In the genomic region with DNA sequence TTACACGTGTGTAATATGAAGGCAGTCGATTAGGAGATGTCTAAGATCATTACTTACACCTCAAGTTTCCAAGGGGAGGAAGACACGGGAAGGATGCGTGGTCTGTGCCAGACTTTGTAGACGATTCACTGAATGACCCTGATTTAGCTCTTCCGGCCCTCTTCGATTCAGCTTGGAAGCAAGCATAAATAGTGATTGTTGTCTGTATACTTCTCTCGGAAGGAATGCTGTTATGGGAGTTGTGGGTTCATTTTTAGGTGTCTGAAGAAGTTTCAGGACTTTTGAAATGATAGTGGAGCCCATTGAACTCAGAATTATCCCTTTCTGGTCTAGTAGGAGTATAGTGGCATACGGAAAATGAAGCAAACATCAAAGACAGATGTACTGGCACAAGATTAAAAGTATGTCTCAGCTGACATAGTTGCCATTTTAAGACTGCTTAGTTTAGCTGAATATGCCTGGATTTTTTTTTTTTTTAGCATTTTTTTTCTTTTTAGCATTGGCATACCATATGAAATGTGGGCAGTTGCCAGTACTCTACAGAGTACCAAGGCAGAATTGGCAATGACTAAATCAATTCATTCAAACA, we compare ENCODE assay signal across 8 cellular contexts. TPM values are rescaled to one million over a fixed set of nuclear protein-coding genes. Genes with fewer than 3 reads are reported as not detected.
DNase-seq lines count a peak whose midpoint lies in the region; ATAC-seq and TF ChIP-seq lines count a peak whose summit lies in the region.

No MANE protein-coding gene starts in this region.

- H3K4me1 ChIP-seq in mesodermal cell (ENCODE audit: control insufficient read depth, insufficient read depth, low read length, poor library complexity, severe bottlenecking) (peaks cover 6% of the 10 kb centered on the region), urinary bladder (ENCODE audit: insufficient read depth) (no peaks in the 10 kb centered on the region)

- H3K4me3 ChIP-seq in cardiac fibroblast (replicated peaks in 1 of 2; ENCODE audit: low read depth in 2 of 2, low read length in 2 of 2) (peak overlapping the region; percentile 91 to 94), mesodermal cell (ENCODE audit: extremely low read depth, insufficient read depth, low read length, poor library complexity, severe bottlenecking) (peak overlapping the region; percentile 88), urinary bladder (ENCODE audit: low read depth, low read length) (peak overlapping the region; percentile 97)

- peak; percentile 11 for ATAC-seq in HG02610 (IDR thresholded peaks at IDR 0.05; ENCODE audit: unreplicated experiment)

- WGBS in mesodermal cell (ENCODE audit: insufficient coverage in 2 of 2), 2 experiments: 3 to 8% methylated on average over 4 to 9 of the region's 9 CpGs
- 1% methylated on average over 9 of the region's 9 CpGs for WGBS in urinary bladder

- no peaks in the 10 kb centered on the region for H3K9me3 ChIP-seq in mesodermal cell (ENCODE audit: control insufficient read depth, low read length)

- no peak for TF ChIP-seq CTCF in cardiac fibroblast (IDR thresholded peaks at IDR 0.05; ENCODE audit: low read depth, low read length)

- H3K27ac ChIP-seq in mesodermal cell (ENCODE audit: low read depth, low read length, severe bottlenecking): peak overlapping the region; percentile 98
- peak overlapping the region; percentile 100 for H3K27ac ChIP-seq in urinary bladder (ENCODE audit: low read depth)

- H3K36me3 ChIP-seq in mesodermal cell (ENCODE audit: control insufficient read depth, insufficient read depth, low read length) (peaks cover 13% of the 10 kb centered on the region), urinary bladder (ENCODE audit: insufficient read depth) (peaks cover 2% of the 10 kb centered on the region)

- DNase-seq in activated T-cell treated with anti-CD3 and anti-CD28 coated beads for 24 hours (ENCODE audit: low read depth) (peak; percentile 21), OCI-M1 (lab: John Stamatoyannopoulos, UW) (peak; percentile 75), cardiac fibroblast (ENCODE audit: low read depth in 2 of 2) (peak; percentile 50 to 56), HuH-7 (ENCODE audit: low spot score) (no peak)
- no peak for DNase-seq in activated T-cell treated with anti-CD3 and anti-CD28 coated beads, Interleukin-2, amount 50 U/mL, for 48 hours

RNA-seq across cellular contexts. Expression of gene ANKRD17, which starts 1.0 kb away (rescaled TPM):
- polyA plus RNA-seq in mesodermal cell (2013, experiment 1 of 2): 47.2 TPM
- 46.9 TPM for polyA plus RNA-seq in mesodermal cell (2013, experiment 2 of 2)
- total RNA-seq in urinary bladder: 74.8 TPM
- polyA plus RNA-seq in urinary bladder: 18.3 TPM

Comparison
In these comparisons a context has a peak if more than half of its experiments do, and no peak if none do; other contexts are left out.
1. DNase-seq: peak in activated T-cell treated with anti-CD3 and anti-CD28 coated beads for 24 hours (single experiment), OCI-M1 (single experiment) and cardiac fibroblast (2 of 2); none in activated T-cell treated with anti-CD3 and anti-CD28 coated beads, Interleukin-2, amount 50 U/mL, for 48 hours (0 of 2) and HuH-7 (single experiment).
2. Peak in every context shown above with its lines, with median percentiles within 50 percentile points of each other: H3K4me3 ChIP-seq.